8 cellular contexts compared by ENCODE assay signal in genomic region chr5:80569086-80569960, GRCh38. TPM values are rescaled to one million over a fixed set of nuclear protein-coding genes. Genes with fewer than 3 reads are reported as not detected.
DNase-seq lines count a peak whose midpoint lies in the region; ATAC-seq, FAIRE-seq and TF ChIP-seq lines count a peak whose summit lies in the region.

No MANE protein-coding gene starts in this region.

- no peaks in the 10 kb centered on the region for H4K20me1 ChIP-seq in fibroblast of lung (ENCODE audit: control insufficient read depth, extremely low read depth, insufficient read depth, low read length)

- H3K4me1 ChIP-seq in fibroblast of lung (ENCODE audit: control insufficient read depth, extremely low read depth, insufficient read depth, low read length): no peaks in the 10 kb centered on the region
- peaks cover 6% of the 10 kb centered on the region for H3K4me1 ChIP-seq in psoas muscle
- no peaks in the 10 kb centered on the region for H3K4me1 ChIP-seq in CD8-positive, alpha-beta T cell (ENCODE audit: insufficient read depth, low read length)

- H3K4me1 Mint-ChIP-seq in activated T-helper 2 cell treated with anti-CD3 and anti-CD28 coated beads, Interferon-gamma antibody, Interleukin-2, Interleukin-4, amounts not matched to agents 10 μg/mL and 5 μg/mL and 100 μg/mL, durations not matched to agents 14 hours and 24 hours and 36 hours (ENCODE audit: low read depth): no peaks in the 10 kb centered on the region
- peaks cover 2% of the 10 kb centered on the region for H3K4me1 Mint-ChIP-seq in CD8-positive, alpha-beta T cell (ENCODE audit: low read depth)

- H3K27me3 Mint-ChIP-seq in activated T-helper 2 cell treated with anti-CD3 and anti-CD28 coated beads, Interferon-gamma antibody, Interleukin-2, Interleukin-4, amounts not matched to agents 10 μg/mL and 5 μg/mL and 100 μg/mL, durations not matched to agents 14 hours and 24 hours and 36 hours (ENCODE audit: low read depth): peaks cover 57% of the 10 kb centered on the region
- H3K27me3 Mint-ChIP-seq in CD8-positive, alpha-beta T cell (ENCODE audit: low read depth): peaks cover 59% of the 10 kb centered on the region

- no peaks in the 10 kb centered on the region for H3K36me3 ChIP-seq in fibroblast of lung (ENCODE audit: control insufficient read depth, insufficient read depth, low read length)
- H3K36me3 ChIP-seq in psoas muscle (ENCODE audit: insufficient read depth in 1 of 2, low read depth in 1 of 2): no peaks in the 10 kb centered on the region
- H3K36me3 ChIP-seq in CD8-positive, alpha-beta T cell (ENCODE audit: insufficient read depth, low read length): no peaks in the 10 kb centered on the region

- no peak for ATAC-seq in psoas muscle
- ATAC-seq in HG03108 (IDR thresholded peaks at IDR 0.05; ENCODE audit: unreplicated experiment): no peak
- ATAC-seq in CD8-positive, alpha-beta T cell: no peak
- ATAC-seq in HG02938 (IDR thresholded peaks at IDR 0.05; ENCODE audit: unreplicated experiment): no peak

- no peak for TF ChIP-seq POLR2A in GM12892 (IDR thresholded peaks at IDR 0.05; ENCODE audit: low read depth, low read length)

- H3K9me3 ChIP-seq in fibroblast of lung (ENCODE audit: control insufficient read depth, insufficient read depth, low read depth, low read length) (no peaks in the 10 kb centered on the region), psoas muscle (no peaks in the 10 kb centered on the region)
- no peaks in the 10 kb centered on the region for H3K9me3 ChIP-seq in CD8-positive, alpha-beta T cell (ENCODE audit: low read length)

- H2AFZ ChIP-seq in fibroblast of lung (ENCODE audit: low read length): no peak overlapping the region

- 0 to 1% (median 1%) methylated on average over 46 to 89 of the region's 89 CpGs for WGBS in psoas muscle, 3 donors

- DNase-seq in GM12892 (ENCODE audit: insufficient read length) (peak; percentile 21), NCI-H69 (lab: John Stamatoyannopoulos, UW) (peak; percentile 56), fibroblast of lung (ENCODE audit: low read depth in 2 of 2) (no peak), psoas muscle (no peak)
- DNase-seq in activated T-helper 2 cell treated with anti-CD3 and anti-CD28 coated beads, Interferon-gamma antibody, Interleukin-2, Interleukin-4, amounts not matched to agents 10 μg/mL and 5 μg/mL and 100 μg/mL, durations not matched to agents 14 hours and 24 hours and 36 hours (ENCODE audit: low spot score): no peak
- DNase-seq in CD8-positive, alpha-beta T cell: no peak

- H3K79me2 ChIP-seq in fibroblast of lung (ENCODE audit: control insufficient read depth, insufficient read depth, low read length): no peaks in the 10 kb centered on the region

- CTCF ChIA-PET in CD8-positive, alpha-beta T cell (lab: Charles Lee): no interaction called here

- intact Hi-C loops in psoas muscle (cut with DNase I): no loop called here
- intact Hi-C loops in activated T-helper 2 cell treated with anti-CD3 and anti-CD28 coated beads, Interferon-gamma antibody, Interleukin-2, Interleukin-4, amounts not matched to agents 10 μg/mL and 5 μg/mL and 100 μg/mL, durations not matched to agents 14 hours and 24 hours and 36 hours (cut with micrococcal nuclease): no loop called here
- intact Hi-C loops in CD8-positive, alpha-beta T cell (cut with DNase I, micrococcal nuclease): no loop called here

- peaks cover 34% of the 10 kb centered on the region for H3K27me3 ChIP-seq in fibroblast of lung (ENCODE audit: control insufficient read depth, insufficient read depth, low read length)
- peaks cover 4 to 55% (median 23%) of the 10 kb centered on the region in 3 donors for H3K27me3 ChIP-seq in psoas muscle (ENCODE audit: insufficient read depth in 3 of 3, low read length in 2 of 3)
- peaks cover 8% of the 10 kb centered on the region for H3K27me3 ChIP-seq in CD8-positive, alpha-beta T cell (ENCODE audit: insufficient read depth, low read length)

- peak overlapping the region in 2 of 4 experiments; percentile 18 to 34 for H3K4me3 ChIP-seq in fibroblast of lung (replicated peaks in 1 of 4; ENCODE audit: control extremely low read depth in 1 of 4, insufficient read depth in 1 of 4, low read depth in 3 of 4, low read length in 4 of 4)
- peak overlapping the region; percentile 58 for H3K4me3 ChIP-seq in psoas muscle
- no peak overlapping the region for H3K4me3 ChIP-seq in CD8-positive, alpha-beta T cell (ENCODE audit: low read depth, low read length)

- H3K27ac ChIP-seq in fibroblast of lung (ENCODE audit: insufficient read depth, low read length) (no peak overlapping the region), psoas muscle (no peak overlapping the region)
- H3K27ac ChIP-seq in CD8-positive, alpha-beta T cell (ENCODE audit: low read depth, low read length): no peak overlapping the region

- no peak overlapping the region for H3K27ac Mint-ChIP-seq in activated T-helper 2 cell treated with anti-CD3 and anti-CD28 coated beads, Interferon-gamma antibody, Interleukin-2, Interleukin-4, amounts not matched to agents 10 μg/mL and 5 μg/mL and 100 μg/mL, durations not matched to agents 14 hours and 24 hours and 36 hours
- H3K27ac Mint-ChIP-seq in CD8-positive, alpha-beta T cell: no peak overlapping the region

- H3K9me3 Mint-ChIP-seq in activated T-helper 2 cell treated with anti-CD3 and anti-CD28 coated beads, Interferon-gamma antibody, Interleukin-2, Interleukin-4, amounts not matched to agents 10 μg/mL and 5 μg/mL and 100 μg/mL, durations not matched to agents 14 hours and 24 hours and 36 hours: no peaks in the 10 kb centered on the region
- no peaks in the 10 kb centered on the region for H3K9me3 Mint-ChIP-seq in CD8-positive, alpha-beta T cell

- POLR2A ChIA-PET in CD8-positive, alpha-beta T cell (lab: Charles Lee): no interaction called here

- H3K4me2 ChIP-seq in fibroblast of lung (ENCODE audit: extremely low read depth, insufficient read depth, low read length): peak overlapping the region; percentile 66

- no peak for FAIRE-seq in GM12892 (lab: Jason Lieb, UNC)

- H3K4me3 Mint-ChIP-seq in activated T-helper 2 cell treated with anti-CD3 and anti-CD28 coated beads, Interferon-gamma antibody, Interleukin-2, Interleukin-4, amounts not matched to agents 10 μg/mL and 5 μg/mL and 100 μg/mL, durations not matched to agents 14 hours and 24 hours and 36 hours (ENCODE audit: low read depth): no peak overlapping the region
- H3K4me3 Mint-ChIP-seq in CD8-positive, alpha-beta T cell: no peak overlapping the region

- TF ChIP-seq CTCF in fibroblast of lung (conservative IDR thresholded peaks at IDR 0.05 in 1 of 2, IDR thresholded peaks at IDR 0.05 in 1 of 2; ENCODE audit: low read depth in 1 of 2, low read length in 2 of 2): no peak
- no peak for TF ChIP-seq CTCF in psoas muscle (IDR thresholded peaks at IDR 0.05)
- TF ChIP-seq CTCF in CD8-positive, alpha-beta T cell (IDR thresholded peaks at IDR 0.05): no peak

- H3K36me3 Mint-ChIP-seq in activated T-helper 2 cell treated with anti-CD3 and anti-CD28 coated beads, Interferon-gamma antibody, Interleukin-2, Interleukin-4, amounts not matched to agents 10 μg/mL and 5 μg/mL and 100 μg/mL, durations not matched to agents 14 hours and 24 hours and 36 hours (ENCODE audit: low read depth): no peaks in the 10 kb centered on the region
- no peaks in the 10 kb centered on the region for H3K36me3 Mint-ChIP-seq in CD8-positive, alpha-beta T cell

- H3K9ac ChIP-seq in fibroblast of lung (ENCODE audit: insufficient read depth, low read length): no peak overlapping the region

RNA-seq across cellular contexts. Expression of gene ANKRD34B, which starts 0.8 kb away (rescaled TPM):
- not detected for polyA plus RNA-seq in GM12892 (2012; ENCODE audit: missing spikeins)
- not detected in 2 replicates for total RNA-seq in fibroblast of lung
- polyA plus RNA-seq in fibroblast of lung: not detected in 2 replicates
- polyA plus RNA-seq in fibroblast of lung (2012): not detected in 2 replicates
- polyA minus RNA-seq in fibroblast of lung (ENCODE audit: low replicate concordance): not detected in 2 replicates
- under 1 TPM in 1 of 4 donors, not detected in 3; 0.08 TPM for total RNA-seq in psoas muscle
- polyA plus RNA-seq in psoas muscle: under 1 TPM in 1 of 3 donors, not detected in 2; 0.01 TPM
- not detected in 2 replicates for total RNA-seq in activated T-helper 2 cell treated with anti-CD3 and anti-CD28 coated beads, Interferon-gamma antibody, Interleukin-2, Interleukin-4, amounts not matched to agents 10 μg/mL and 5 μg/mL and 100 μg/mL, durations not matched to agents 14 hours and 24 hours and 36 hours
- total RNA-seq in CD8-positive, alpha-beta T cell: not detected

Comparison
In these comparisons a context has a peak if more than half of its experiments do, and no peak if none do; other contexts are left out.
1. DNase-seq: peak in GM12892 (single experiment) and NCI-H69 (single experiment); none in fibroblast of lung (0 of 2), psoas muscle (0 of 2), activated T-helper 2 cell treated with anti-CD3 and anti-CD28 coated beads, Interferon-gamma antibody, Interleukin-2, Interleukin-4, amounts not matched to agents 10 μg/mL and 5 μg/mL and 100 μg/mL, durations not matched to agents 14 hours and 24 hours and 36 hours (single experiment) and CD8-positive, alpha-beta T cell (0 of 7).